ENCODE assay signal across 22 cellular contexts in the genomic region with DNA sequence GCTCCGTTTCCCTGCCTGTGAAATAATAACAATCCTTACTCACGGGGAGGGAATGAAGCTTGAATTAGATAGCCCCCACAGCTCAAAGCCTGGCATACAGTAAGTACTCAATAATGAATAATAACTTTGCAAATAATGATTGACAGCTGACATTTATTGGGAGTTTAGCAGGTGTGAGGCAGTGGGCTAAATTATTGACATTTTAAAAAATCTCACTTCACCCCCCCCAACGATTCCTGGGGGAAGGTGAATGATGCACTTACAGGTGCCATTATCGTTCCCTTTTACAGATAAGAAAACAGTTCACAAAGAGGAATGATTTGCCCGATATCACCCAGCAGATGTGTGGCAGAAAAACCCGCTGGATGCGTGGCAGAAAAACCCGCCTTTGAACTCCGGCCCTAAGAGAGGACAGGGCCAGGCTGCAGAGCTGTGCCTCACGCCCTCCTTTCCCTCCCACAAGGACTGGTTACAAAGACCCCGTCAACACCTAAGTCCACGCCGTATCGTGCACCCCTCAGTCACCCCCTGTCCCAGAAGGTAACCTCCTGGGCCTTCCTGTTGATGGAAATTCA.
A peak's percentile ranks its signal among the peaks of the same experiment; 100 is the strongest.
DNase-seq lines count a peak whose midpoint lies in the region; ATAC-seq and TF ChIP-seq lines count a peak whose summit lies in the region.
"Had no signal": no experiment of that assay in that cellular context is flagged by ENCODE, and none has a peak within 500 bp of the region (broad histone marks: within the 10 kb centered on the region; RNA-seq: fewer than 3 reads in every experiment).

No MANE protein-coding gene starts in this region.

- H3K4me2 ChIP-seq in PC-9 = no peak overlapping the region

- no peaks in the 10 kb centered on the region for H3K36me3 Mint-ChIP-seq in MCF 10A (ENCODE audit: insufficient read depth, unreplicated experiment)
- H3K36me3 Mint-ChIP-seq in osteocyte (ENCODE audit: unreplicated experiment) = no peaks in the 10 kb centered on the region
- no peaks in the 10 kb centered on the region for H3K36me3 Mint-ChIP-seq in activated CD4-positive, alpha-beta T cell treated with anti-CD3 and anti-CD28 coated beads, Interleukin-2, amount 10 ng/mL, durations not matched to agents 24 days and 14 days (ENCODE audit: low read depth)
- H3K36me3 Mint-ChIP-seq: naive B cell had no signal

- H3K27ac ChIP-seq in breast epithelium (peak overlapping the region; percentile 26 to 50), gastroesophageal sphincter (peak overlapping the region; percentile 85 to 92 (median 89)), rectal smooth muscle tissue (ENCODE audit: low read depth, low read length) (peak overlapping the region; percentile 30), transverse colon (peak overlapping the region; percentile 57 to 71 (median 61)), PC-9 (no peak overlapping the region)
- H3K27ac ChIP-seq: 22Rv1 had no signal

- H4K20me1 ChIP-seq in PC-9 (ENCODE audit: insufficient read depth) = no peaks in the 10 kb centered on the region

- no TSS peak for BruUV-seq in MCF 10A (replicated peaks; lab: Mats Ljungman, UMichigan)
- BruUV-seq in PC-9 (replicated peaks; lab: Mats Ljungman, UMichigan) = no TSS peak

- intact Hi-C loops in breast epithelium (cut with DNase I; ENCODE audit: low total_unique reads) = no loop called here
- intact Hi-C loops in MCF 10A (cut with micrococcal nuclease) = no loop called here
- intact Hi-C loops in transverse colon (cut with DNase I; ENCODE audit: low total_unique reads) = no loop called here
- intact Hi-C loops in activated CD4-positive, alpha-beta T cell treated with anti-CD3 and anti-CD28 coated beads, Interleukin-2, amount 10 ng/mL, durations not matched to agents 24 days and 14 days (cut with micrococcal nuclease) = no loop called here
- intact Hi-C loops in PC-9 (cut with micrococcal nuclease; ENCODE audit: unreplicated experiment) = no loop called here

- POLR2A ChIA-PET in MCF 10A (lab: Yijun Ruan, JAX) (interaction anchor here (0.6 to 1.9 kb wide), 3 partner anchors 14 to 191 kb away, joined by 3 to 6 read pairs (median 4); no protein-coding TSS in a partner anchor), PC-9 (lab: Charles Lee; ENCODE audit: unreplicated experiment) (no interaction called here)

- DNase-seq in breast epithelium (ENCODE audit: low spot score in 2 of 2) (no peak), MCF 10A (ENCODE audit: unreplicated experiment) (no peak), transverse colon (no peak), osteocyte (ENCODE audit: extremely low spot score, unreplicated experiment) (no peak), PC-9 (no peak)
- no peak for DNase-seq in activated CD4-positive, alpha-beta T cell treated with anti-CD3 and anti-CD28 coated beads, Interleukin-2, amount 10 ng/mL, durations not matched to agents 24 days and 14 days
- DNase-seq: activated CD4-positive, CD25-positive, alpha-beta regulatory T cell; activated CD8-positive, alpha-beta T cell treated with anti-CD3 and anti-CD28 coated beads for 36 hours; activated gamma-delta T cell treated with Interleukin-2 at 50 U/mL for 16 hours; activated T-cell treated with anti-CD3 and anti-CD28 coated beads for 4 hours; AML-193; central memory CD4-positive, alpha-beta T cell; DMS79; hippocampal formation; Karpas-422; naive B cell; NCI-H1694 treated with DMSO at 0.1 percent for 48 hours; NCI-H69; occipital lobe had no signal

- H3K4me1 ChIP-seq in breast epithelium (peaks cover 5 to 8% of the 10 kb centered on the region in 2 donors), gastroesophageal sphincter (peaks cover 0 to 70% (median 37%) of the 10 kb centered on the region in 3 donors), rectal smooth muscle tissue (ENCODE audit: control insufficient read depth, insufficient read depth, low read length) (peaks cover 20% of the 10 kb centered on the region), transverse colon (peaks cover 24 to 44% (median 28%) of the 10 kb centered on the region in 4 donors), PC-9 (replicated peaks; ENCODE audit: insufficient read depth) (peaks cover 42% of the 10 kb centered on the region)

- no peak overlapping the region for H3K9ac ChIP-seq in rectal smooth muscle tissue (ENCODE audit: low read length)

- CTCF ChIA-PET in MCF 10A (lab: Yijun Ruan, JAX) (interaction anchor here (0.6 to 1.7 kb wide), 3 partner anchors 15 to 68 kb away, joined by 3 to 5 read pairs (median 4); no protein-coding TSS in a partner anchor), PC-9 (lab: Charles Lee) (interaction anchor here (0.6 kb wide), 1 partner anchor 855 kb away, joined by 4 read pairs; no protein-coding TSS in a partner anchor)

- H3K9me3 Mint-ChIP-seq in MCF 10A (ENCODE audit: unreplicated experiment) = no peaks in the 10 kb centered on the region
- no peaks in the 10 kb centered on the region for H3K9me3 Mint-ChIP-seq in osteocyte (ENCODE audit: unreplicated experiment)
- H3K9me3 Mint-ChIP-seq in activated CD4-positive, alpha-beta T cell treated with anti-CD3 and anti-CD28 coated beads, Interleukin-2, amount 10 ng/mL, durations not matched to agents 24 days and 14 days = no peaks in the 10 kb centered on the region
- H3K9me3 Mint-ChIP-seq: activated CD8-positive, alpha-beta T cell treated with anti-CD3 and anti-CD28 coated beads for 36 hours; naive B cell had no signal

- TF ChIP-seq EP300 in gastroesophageal sphincter (IDR thresholded peaks at IDR 0.05) = no peak
- no peak for TF ChIP-seq EP300 in transverse colon (IDR thresholded peaks at IDR 0.05; ENCODE audit: low read depth)

- 60 to 96% methylated on average over 1 to 6 of the region's 14 CpGs for WGBS in gastroesophageal sphincter (ENCODE audit: low coverage in 1 of 2), 2 donors
- 87 to 88% methylated on average over 8 to 14 of the region's 14 CpGs for WGBS in transverse colon (ENCODE audit: low coverage in 1 of 2), 2 donors

- TF ChIP-seq CTCF in breast epithelium (IDR thresholded peaks at IDR 0.05) (no peak), MCF 10A (IDR thresholded peaks at IDR 0.05; ENCODE audit: unreplicated experiment) (no peak), gastroesophageal sphincter (IDR thresholded peaks at IDR 0.05) (no peak), transverse colon (IDR thresholded peaks at IDR 0.05) (no peak), osteocyte (IDR thresholded peaks at IDR 0.05) (no peak), PC-9 (conservative IDR thresholded peaks at IDR 0.05) (no peak)

- ATAC-seq in gastroesophageal sphincter = no peak
- ATAC-seq: activated CD8-positive, alpha-beta T cell treated with anti-CD3 and anti-CD28 coated beads for 36 hours had no signal

- no peaks in the 10 kb centered on the region for H3K27me3 Mint-ChIP-seq in MCF 10A (ENCODE audit: insufficient read depth, unreplicated experiment)
- H3K27me3 Mint-ChIP-seq in osteocyte (ENCODE audit: unreplicated experiment) = no peaks in the 10 kb centered on the region
- peaks cover 6% of the 10 kb centered on the region for H3K27me3 Mint-ChIP-seq in activated CD4-positive, alpha-beta T cell treated with anti-CD3 and anti-CD28 coated beads, Interleukin-2, amount 10 ng/mL, durations not matched to agents 24 days and 14 days
- H3K27me3 Mint-ChIP-seq: activated CD8-positive, alpha-beta T cell treated with anti-CD3 and anti-CD28 coated beads for 36 hours had no signal

- H3K9me3 ChIP-seq in breast epithelium (no peaks in the 10 kb centered on the region), gastroesophageal sphincter (no peaks in the 10 kb centered on the region), transverse colon (no peaks in the 10 kb centered on the region), PC-9 (ENCODE audit: insufficient read depth, low read depth) (no peaks in the 10 kb centered on the region)

- no peak overlapping the region for H3K4me3 ChIP-seq in breast epithelium
- no peak overlapping the region for H3K4me3 ChIP-seq in gastroesophageal sphincter
- H3K4me3 ChIP-seq in rectal smooth muscle tissue (ENCODE audit: low read length) = no peak overlapping the region
- no peak overlapping the region for H3K4me3 ChIP-seq in transverse colon
- no peak overlapping the region for H3K4me3 ChIP-seq in PC-9

- no peaks in the 10 kb centered on the region for H3K27me3 ChIP-seq in breast epithelium
- no peaks in the 10 kb centered on the region for H3K27me3 ChIP-seq in gastroesophageal sphincter
- H3K27me3 ChIP-seq in rectal smooth muscle tissue (ENCODE audit: control insufficient read depth, insufficient read depth, low read length) = peaks cover 4% of the 10 kb centered on the region
- H3K27me3 ChIP-seq in transverse colon = no peaks in the 10 kb centered on the region
- no peaks in the 10 kb centered on the region for H3K27me3 ChIP-seq in PC-9 (ENCODE audit: insufficient read depth, low read depth)

- peaks cover 19% of the 10 kb centered on the region for H3F3A ChIP-seq in PC-9 (ENCODE audit: insufficient read depth, low read depth)

- H3K4me1 Mint-ChIP-seq in MCF 10A (ENCODE audit: insufficient read depth, unreplicated experiment) (peaks cover 35% of the 10 kb centered on the region), osteocyte (ENCODE audit: unreplicated experiment) (peaks cover 37% of the 10 kb centered on the region)
- H3K4me1 Mint-ChIP-seq in activated CD4-positive, alpha-beta T cell treated with anti-CD3 and anti-CD28 coated beads, Interleukin-2, amount 10 ng/mL, durations not matched to agents 24 days and 14 days = peaks cover 8% of the 10 kb centered on the region

- H2AFZ ChIP-seq in PC-9 = no peak overlapping the region

- in situ Hi-C loops in transverse colon (cut with MboI; ENCODE audit: low pct_ligation_motif_present in 1 of 4, low pct_unique_long_range_greater_than_20kb in 1 of 4, low sequenced_read_pairs in 3 of 4) = no loop called here

- no peaks in the 10 kb centered on the region for H3K9me2 ChIP-seq in PC-9 (ENCODE audit: insufficient read depth)

- H3K79me2 ChIP-seq in PC-9 (ENCODE audit: low read depth) = no peaks in the 10 kb centered on the region

- H3K27ac Mint-ChIP-seq in MCF 10A (ENCODE audit: low read depth, unreplicated experiment) (no peak overlapping the region), osteocyte (ENCODE audit: unreplicated experiment) (no peak overlapping the region)
- no peak overlapping the region for H3K27ac Mint-ChIP-seq in activated CD4-positive, alpha-beta T cell treated with anti-CD3 and anti-CD28 coated beads, Interleukin-2, amount 10 ng/mL, durations not matched to agents 24 days and 14 days
- H3K27ac Mint-ChIP-seq: activated CD8-positive, alpha-beta T cell treated with anti-CD3 and anti-CD28 coated beads for 36 hours had no signal

- H3K4me3 Mint-ChIP-seq in MCF 10A (ENCODE audit: unreplicated experiment) (no peak overlapping the region), osteocyte (ENCODE audit: unreplicated experiment) (no peak overlapping the region)
- no peak overlapping the region for H3K4me3 Mint-ChIP-seq in activated CD4-positive, alpha-beta T cell treated with anti-CD3 and anti-CD28 coated beads, Interleukin-2, amount 10 ng/mL, durations not matched to agents 24 days and 14 days
- H3K4me3 Mint-ChIP-seq: activated CD8-positive, alpha-beta T cell treated with anti-CD3 and anti-CD28 coated beads for 36 hours had no signal

- H3K36me3 ChIP-seq in breast epithelium (no peaks in the 10 kb centered on the region), gastroesophageal sphincter (no peaks in the 10 kb centered on the region), rectal smooth muscle tissue (ENCODE audit: control insufficient read depth, insufficient read depth, low read length) (no peaks in the 10 kb centered on the region), transverse colon (no peaks in the 10 kb centered on the region), PC-9 (ENCODE audit: low read depth) (no peaks in the 10 kb centered on the region)

- no peak for TF ChIP-seq POLR2A in breast epithelium (IDR thresholded peaks at IDR 0.05)
- TF ChIP-seq POLR2A in gastroesophageal sphincter (IDR thresholded peaks at IDR 0.05) = no peak
- TF ChIP-seq POLR2A in transverse colon (IDR thresholded peaks at IDR 0.05) = no peak
